Comparison of ENCODE assay signal across 8 cellular contexts in the genomic region with DNA sequence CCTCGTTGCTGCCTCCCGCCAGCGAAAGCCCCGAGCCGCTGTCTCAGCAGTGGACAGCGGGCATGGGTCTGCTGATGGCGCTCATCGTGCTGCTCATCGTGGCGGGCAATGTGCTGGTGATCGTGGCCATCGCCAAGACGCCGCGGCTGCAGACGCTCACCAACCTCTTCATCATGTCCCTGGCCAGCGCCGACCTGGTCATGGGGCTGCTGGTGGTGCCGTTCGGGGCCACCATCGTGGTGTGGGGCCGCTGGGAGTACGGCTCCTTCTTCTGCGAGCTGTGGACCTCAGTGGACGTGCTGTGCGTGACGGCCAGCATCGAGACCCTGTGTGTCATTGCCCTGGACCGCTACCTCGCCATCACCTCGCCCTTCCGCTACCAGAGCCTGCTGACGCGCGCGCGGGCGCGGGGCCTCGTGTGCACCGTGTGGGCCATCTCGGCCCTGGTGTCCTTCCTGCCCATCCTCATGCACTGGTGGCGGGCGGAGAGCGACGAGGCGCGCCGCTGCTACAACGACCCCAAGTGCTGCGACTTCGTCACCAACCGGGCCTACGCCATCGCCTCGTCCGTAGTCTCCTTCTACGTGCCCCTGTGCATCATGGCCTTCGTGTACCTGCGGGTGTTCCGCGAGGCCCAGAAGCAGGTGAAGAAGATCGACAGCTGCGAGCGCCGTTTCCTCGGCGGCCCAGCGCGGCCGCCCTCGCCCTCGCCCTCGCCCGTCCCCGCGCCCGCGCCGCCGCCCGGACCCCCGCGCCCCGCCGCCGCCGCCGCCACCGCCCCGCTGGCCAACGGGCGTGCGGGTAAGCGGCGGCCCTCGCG. TPM values are rescaled to one million over a fixed set of nuclear protein-coding genes. Genes with fewer than 3 reads are reported as not detected.
DNase-seq lines count a peak whose midpoint lies in the region; ATAC-seq, FAIRE-seq and TF ChIP-seq lines count a peak whose summit lies in the region.

No MANE protein-coding gene starts in this region.

- H3K36me3 ChIP-seq in kidney (ENCODE audit: control insufficient read depth in 1 of 2, insufficient read depth in 2 of 2, low read length in 2 of 2) (no peaks in the 10 kb centered on the region), MG63 (no peaks in the 10 kb centered on the region)

- H3K4me1 Mint-ChIP-seq in activated T-helper 17 cell treated with anti-CD3 and anti-CD28 coated beads, Interleukin-2, amount 50 U/mL, for 72 hours, result peaks cover 12% of the 10 kb centered on the region
- peaks cover 24% of the 10 kb centered on the region for H3K4me1 Mint-ChIP-seq in stimulated activated naive CD8-positive, alpha-beta T cell treated with anti-CD3 and anti-CD28 coated beads, Interleukin-15, amount 100 ng/mL, for 72 hours

- peak overlapping the region; percentile 68 for H3K4me3 Mint-ChIP-seq in activated T-helper 17 cell treated with anti-CD3 and anti-CD28 coated beads, Interleukin-2, amount 50 U/mL, for 72 hours
- H3K4me3 Mint-ChIP-seq in stimulated activated naive CD8-positive, alpha-beta T cell treated with anti-CD3 and anti-CD28 coated beads, Interleukin-15, amount 100 ng/mL, for 72 hours, result peak overlapping the region; percentile 80 to 83

- ATAC-seq in activated T-helper 17 cell treated with anti-CD3 and anti-CD28 coated beads, Interleukin-2, amount 50 U/mL, for 72 hours (replicated peaks), result no peak
- peak; percentile 35 for ATAC-seq in stimulated activated naive CD8-positive, alpha-beta T cell treated with anti-CD3 and anti-CD28 coated beads, Interleukin-15, amount 100 ng/mL, for 72 hours

- FAIRE-seq in kidney (lab: Jason Lieb, UNC), result no peak
- no peak for FAIRE-seq in H54 (lab: Jason Lieb, UNC)

- DNase-seq in DMS79 treated with DMSO at 0.1 percent for 48 hours (lab: John Stamatoyannopoulos, UW), result peak; percentile 1
- no peak for DNase-seq in DMS79 (lab: John Stamatoyannopoulos, UW)
- DNase-seq in kidney, result no peak
- peak; percentile 13 to 14 for DNase-seq in stimulated activated naive CD8-positive, alpha-beta T cell treated with anti-CD3 and anti-CD28 coated beads, Interleukin-15, amount 100 ng/mL, for 72 hours
- DNase-seq in MG63, result no peak
- DNase-seq in middle frontal gyrus (ENCODE audit: extremely low spot score, low spot score), result no peak
- DNase-seq in H54 (ENCODE audit: insufficient read length, low spot score), result no peak

- no peaks in the 10 kb centered on the region for H3K9me3 ChIP-seq in kidney (ENCODE audit: control insufficient read depth in 1 of 2, low read length in 2 of 2)
- H3K9me3 ChIP-seq in MG63, result no peaks in the 10 kb centered on the region

- H3K4me1 ChIP-seq in kidney (ENCODE audit: control insufficient read depth in 1 of 2, insufficient read depth in 1 of 2, low read depth in 1 of 2, low read length in 2 of 2), result peaks cover 0 to 8% of the 10 kb centered on the region in 2 donors

- no peaks in the 10 kb centered on the region for H3K9me3 Mint-ChIP-seq in activated T-helper 17 cell treated with anti-CD3 and anti-CD28 coated beads, Interleukin-2, amount 50 U/mL, for 72 hours
- H3K9me3 Mint-ChIP-seq in stimulated activated naive CD8-positive, alpha-beta T cell treated with anti-CD3 and anti-CD28 coated beads, Interleukin-15, amount 100 ng/mL, for 72 hours, result no peaks in the 10 kb centered on the region

- no peak overlapping the region for H3K27ac Mint-ChIP-seq in activated T-helper 17 cell treated with anti-CD3 and anti-CD28 coated beads, Interleukin-2, amount 50 U/mL, for 72 hours
- peak overlapping the region in 1 of 2 donors; percentile 78 for H3K27ac Mint-ChIP-seq in stimulated activated naive CD8-positive, alpha-beta T cell treated with anti-CD3 and anti-CD28 coated beads, Interleukin-15, amount 100 ng/mL, for 72 hours

- peak overlapping the region; percentile 22 to 81 for H3K27ac ChIP-seq in kidney (ENCODE audit: low read depth in 2 of 2, low read length in 2 of 2)

- peaks cover 58% of the 10 kb centered on the region for H3K27me3 Mint-ChIP-seq in activated T-helper 17 cell treated with anti-CD3 and anti-CD28 coated beads, Interleukin-2, amount 50 U/mL, for 72 hours
- H3K27me3 Mint-ChIP-seq in stimulated activated naive CD8-positive, alpha-beta T cell treated with anti-CD3 and anti-CD28 coated beads, Interleukin-15, amount 100 ng/mL, for 72 hours, result peaks cover 93% of the 10 kb centered on the region

- no peak overlapping the region for H3K9ac ChIP-seq in kidney (ENCODE audit: low read length in 2 of 2)

- no peaks in the 10 kb centered on the region for H3K36me3 Mint-ChIP-seq in activated T-helper 17 cell treated with anti-CD3 and anti-CD28 coated beads, Interleukin-2, amount 50 U/mL, for 72 hours (ENCODE audit: low read depth)

- no peak for TF ChIP-seq CTCF in kidney (IDR thresholded peaks at IDR 0.05; ENCODE audit: borderline replicate concordance, extremely low read depth, insufficient read depth)

- intact Hi-C loops in kidney (cut with DNase I), result no loop called here

- peaks cover 50% of the 10 kb centered on the region for H3K27me3 ChIP-seq in MG63

- no peak for TF ChIP-seq POLR2A in H54 (IDR thresholded peaks at IDR 0.05; ENCODE audit: low read depth, low read length)

- H3K4me3 ChIP-seq in kidney (ENCODE audit: low read length in 2 of 2) (peak overlapping the region; percentile 44 to 45), MG63 (no peak overlapping the region)

RNA-seq across cellular contexts. Expression of a gene that starts 0.8 kb away (rescaled TPM):
- not detected for total RNA-seq in activated T-helper 17 cell treated with anti-CD3 and anti-CD28 coated beads, Interleukin-2, amount 50 U/mL, for 72 hours
- 0.72 TPM for total RNA-seq in kidney
- 1.4 TPM for polyA plus RNA-seq in kidney (ENCODE audit: insufficient read depth, low read depth, low replicate concordance)
- not detected in 2 replicates for total RNA-seq in MG63 (2014; rRNA removed; shearing (Covaris generic); ENCODE audit: low replicate concordance)

Comparison
In these comparisons a context has a peak if more than half of its experiments do, and no peak if none do; other contexts are left out.
1. DNase-seq: peak in DMS79 treated with DMSO at 0.1 percent for 48 hours (single experiment) and stimulated activated naive CD8-positive, alpha-beta T cell treated with anti-CD3 and anti-CD28 coated beads, Interleukin-15, amount 100 ng/mL, for 72 hours (2 of 2); none in DMS79 (single experiment), kidney (single experiment), MG63 (single experiment), middle frontal gyrus (single experiment) and H54 (single experiment).